In genomic region chr21:46254208-46254975, GRCh38 we compare ENCODE assay signal across 14 cellular contexts. TPM values are rescaled to one million over a fixed set of nuclear protein-coding genes. Genes with fewer than 3 reads are reported as not detected.
DNase-seq lines count a peak whose midpoint lies in the region; ATAC-seq, FAIRE-seq and TF ChIP-seq lines count a peak whose summit lies in the region.
"Had no signal": no experiment of that assay in that cellular context is flagged by ENCODE, and none has a peak within 500 bp of the region (broad histone marks: within the 10 kb centered on the region; RNA-seq: fewer than 3 reads in every experiment).

No MANE protein-coding gene starts in this region.

- TF ChIP-seq POLR2A in GM12892 (IDR thresholded peaks at IDR 0.05; ENCODE audit: low read depth, low read length) = no peak

- no peak overlapping the region for H3K27ac ChIP-seq in CD4-positive, alpha-beta T cell (ENCODE audit: low read depth, low read length)
- H3K27ac ChIP-seq: prostate gland, upper lobe of left lung had no signal

- no peaks in the 10 kb centered on the region for H3K27me3 Mint-ChIP-seq in CD4-positive, alpha-beta T cell
- no peaks in the 10 kb centered on the region for H3K27me3 Mint-ChIP-seq in brain

- H3K36me3 Mint-ChIP-seq in CD4-positive, alpha-beta T cell (ENCODE audit: low read depth) = peaks cover 99% of the 10 kb centered on the region
- H3K36me3 Mint-ChIP-seq in brain = peaks cover 93% of the 10 kb centered on the region

- TF ChIP-seq CTCF in CD4-positive, alpha-beta T cell (IDR thresholded peaks at IDR 0.05) = no peak
- no peak for TF ChIP-seq CTCF in brain (conservative IDR thresholded peaks at IDR 0.05)

- no peaks in the 10 kb centered on the region for H3K9me3 ChIP-seq in CD4-positive, alpha-beta T cell (ENCODE audit: control insufficient read depth, low read length)
- H3K9me3 ChIP-seq: prostate gland, upper lobe of left lung had no signal

- no peaks in the 10 kb centered on the region for H3K27me3 ChIP-seq in CD4-positive, alpha-beta T cell (ENCODE audit: control insufficient read depth, insufficient read depth, low read length)
- H3K27me3 ChIP-seq: upper lobe of left lung had no signal

- no peak overlapping the region for H3K4me3 Mint-ChIP-seq in CD4-positive, alpha-beta T cell
- H3K4me3 Mint-ChIP-seq in brain = no peak overlapping the region

- no peak for ATAC-seq in CD4-positive, alpha-beta T cell (ENCODE audit: poor library complexity)
- peak; percentile 75 for ATAC-seq in GM18511 (IDR thresholded peaks at IDR 0.05; ENCODE audit: unreplicated experiment)
- ATAC-seq in HG03342 (IDR thresholded peaks at IDR 0.05; ENCODE audit: unreplicated experiment) = peak; percentile 42
- ATAC-seq in HG03439 (IDR thresholded peaks at IDR 0.05; ENCODE audit: unreplicated experiment) = no peak

- CTCF ChIA-PET in CD4-positive, alpha-beta T cell (lab: Charles Lee) = no interaction called here

- intact Hi-C loops in CD4-positive, alpha-beta T cell (cut with DNase I, micrococcal nuclease) = no loop called here

- peaks cover 40% of the 10 kb centered on the region for H3K4me1 Mint-ChIP-seq in CD4-positive, alpha-beta T cell (ENCODE audit: low read depth)
- no peaks in the 10 kb centered on the region for H3K4me1 Mint-ChIP-seq in brain

- no peaks in the 10 kb centered on the region for H3K9me3 Mint-ChIP-seq in CD4-positive, alpha-beta T cell
- no peaks in the 10 kb centered on the region for H3K9me3 Mint-ChIP-seq in brain

- FAIRE-seq in GM12892 (lab: Jason Lieb, UNC) = no peak
- FAIRE-seq: D721Med, frontal cortex had no signal

- H3K27ac Mint-ChIP-seq in CD4-positive, alpha-beta T cell = peak overlapping the region; percentile 57
- H3K27ac Mint-ChIP-seq in brain = peak overlapping the region in 4 of 5 experiments; percentile 24 to 86 (median 69)

- no peak for DNase-seq in CD4-positive, alpha-beta T cell
- DNase-seq in GM12892 (ENCODE audit: insufficient read length) = no peak
- DNase-seq in NOMO-1 (lab: John Stamatoyannopoulos, UW; ENCODE audit: unreplicated experiment in 2 of 2) = no peak
- no peak for DNase-seq in T-helper 9 cell
- DNase-seq: activated CD8-positive, alpha-beta memory T cell treated with anti-CD3 and anti-CD28 coated beads, Interleukin-2, amount 50 U/mL, for 48 hours; SHP77; upper lobe of left lung had no signal

- POLR2A ChIA-PET in CD4-positive, alpha-beta T cell (lab: Charles Lee) = interaction anchor here (1.6 kb wide), 1 partner anchor 31 kb away, joined by 4 read pairs; the partner anchor contains the start of genes MCM3AP and YBEY

RNA-seq across cellular contexts. Expression of gene LSS, which starts 25.8 kb away (rescaled TPM):
- total RNA-seq in CD4-positive, alpha-beta T cell = 10 to 100 TPM; 30.4 TPM
- 47.6 TPM for polyA plus RNA-seq in brain (ENCODE audit: insufficient read depth, low read depth, low replicate concordance)
- 33.0 TPM for polyA plus RNA-seq in GM12892 (2012; ENCODE audit: missing spikeins)

RNA-seq across cellular contexts. Expression of gene MCM3AP, which starts 31.0 kb away (rescaled TPM):
- total RNA-seq in CD4-positive, alpha-beta T cell = 10 to 100 TPM; 94.3 to 96.5 TPM
- polyA plus RNA-seq in brain (ENCODE audit: insufficient read depth, low read depth, low replicate concordance) = 48.0 TPM
- polyA plus RNA-seq in GM12892 (2012; ENCODE audit: missing spikeins) = 47.6 TPM

RNA-seq across cellular contexts. Expression of gene YBEY, which starts 31.8 kb away (rescaled TPM):
- total RNA-seq in CD4-positive, alpha-beta T cell = 10 to 100 TPM; 10.6 to 14.8 TPM
- polyA plus RNA-seq in brain (ENCODE audit: insufficient read depth, low read depth, low replicate concordance) = 29.1 TPM
- polyA plus RNA-seq in GM12892 (2012; ENCODE audit: missing spikeins) = 21.5 TPM

Comparison
In these comparisons a context has a peak if more than half of its experiments do, and no peak if none do; other contexts are left out.
1. ATAC-seq: peak in GM18511 (single experiment) and HG03342 (single experiment); none in CD4-positive, alpha-beta T cell (single experiment) and HG03439 (single experiment).